35 cellular contexts compared by ENCODE assay signal in the genomic region with DNA sequence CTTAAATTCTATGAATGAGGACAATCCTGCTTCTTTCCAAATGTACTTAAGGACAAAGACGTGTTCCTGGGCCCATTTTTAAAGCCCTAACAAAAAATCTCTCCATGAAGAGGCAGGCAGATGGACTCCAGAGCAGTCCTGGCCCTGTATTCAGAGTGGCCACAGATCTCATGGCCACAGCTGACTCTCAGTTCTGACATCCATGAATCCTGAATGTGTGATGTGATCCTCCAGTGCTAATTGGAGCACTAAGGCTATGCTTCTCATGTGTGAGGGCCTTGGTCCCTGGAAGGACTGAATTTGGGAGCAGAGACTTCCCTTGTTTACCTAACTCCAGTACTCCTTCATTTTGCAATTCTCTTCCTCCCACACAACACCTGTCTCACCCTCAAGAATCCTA.
"Had no signal": no experiment of that assay in that cellular context is flagged by ENCODE, and none has a peak within 500 bp of the region (broad histone marks: within the 10 kb centered on the region; RNA-seq: fewer than 3 reads in every experiment).

No MANE protein-coding gene starts in this region.

- H3K4me3 ChIP-seq: MG63 had no signal

- H3K36me3 ChIP-seq: MG63 had no signal

- DNase-seq: Karpas-422, Kasumi-1, KBM-7, KG1, MG63, MM.1S, MV-4-11, NCI-H1048, NCI-H1092, NCI-H1092 treated with DMSO at 0.1 percent for 48 hours, NCI-H1105, NCI-H1105 treated with DMSO at 0.1 percent for 48 hours, NCI-H1417, NCI-H1417 treated with DMSO at 0.1 percent for 48 hours, NCI-H1436, NCI-H1436 treated with DMSO at 0.1 percent for 48 hours, NCI-H146, NCI-H1694, NCI-H1694 treated with DMSO at 0.1 percent for 48 hours, NCI-H187, NCI-H187 treated with DMSO at 0.1 percent for 48 hours, NCI-H1930, NCI-H2029, NCI-H2029 treated with DMSO at 0.1 percent for 48 hours, NCI-H2081, NCI-H2081 treated with DMSO at 0.1 percent for 48 hours, NCI-H2107, NCI-H2171, NCI-H2171 treated with DMSO at 0.1 percent for 48 hours, NCI-H2227 treated with DMSO at 0.1 percent for 48 hours, NCI-H226, NCI-H345, NCI-H446, NCI-H446 treated with DMSO at 0.1 percent for 48 hours had no signal

- H3K9me3 ChIP-seq: MG63 had no signal

- H3K27me3 ChIP-seq: MG63 had no signal

- H3K27ac ChIP-seq: KMS-11 had no signal
